In the genomic region with DNA sequence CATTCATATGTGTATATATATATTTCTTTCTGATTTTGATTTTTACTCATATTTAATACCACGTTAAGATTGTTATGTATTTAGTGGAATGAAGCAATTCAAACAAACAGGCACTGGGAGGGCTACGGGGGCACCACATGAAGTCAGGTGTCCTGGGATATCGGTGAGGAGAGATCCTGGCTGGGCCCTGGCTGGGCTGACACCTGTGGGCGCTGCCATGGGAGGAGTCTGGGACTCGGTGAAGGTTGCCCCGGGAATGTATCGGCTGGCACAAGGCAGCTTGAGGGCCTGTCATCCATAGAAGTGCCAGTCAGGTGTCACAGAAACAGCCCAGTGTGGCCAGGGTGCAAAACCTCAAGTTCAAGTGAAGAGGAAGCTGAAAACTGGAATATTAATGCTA, we compare ENCODE assay signal across 24 cellular contexts.
"Had no signal": no experiment of that assay in that cellular context is flagged by ENCODE, and none has a peak within 500 bp of the region (broad histone marks: within the 10 kb centered on the region; RNA-seq: fewer than 3 reads in every experiment).

No MANE protein-coding gene starts in this region.

- DNase-seq: naive thymus-derived CD4-positive, alpha-beta T cell; natural killer cell; occipital lobe; pancreas; psoas muscle; right lobe of liver; sigmoid colon; small intestine; stimulated activated CD4-positive, alpha-beta T cell treated with anti-CD3 and anti-CD28 coated beads, Interleukin-15, amount 100 ng/mL, for 24 hours; stimulated activated CD4-positive, alpha-beta T cell treated with anti-CD3 and anti-CD28 coated beads, Interleukin-2, amount 100 ng/mL, for 24 hours; stimulated activated CD4-positive, alpha-beta T cell treated with anti-CD3 and anti-CD28 coated beads, Interleukin-2, amount 100 ng/mL, for 48 hours; stimulated activated CD4-positive, alpha-beta T cell treated with anti-CD3 and anti-CD28 coated beads, Interleukin-4, amount 100 ng/mL, for 24 hours; stimulated activated naive B cell treated with anti-CD40 and anti-IgM and Interleukin-4, amounts not matched to agents 10 μg/mL and 1 μg/mL and 100 μg/mL, for 72 hours; stimulated activated naive CD4-positive, alpha-beta T cell treated with Interleukin-2 at 50 U/mL for 16 hours; stomach; thyroid gland; trophoblast cell; uterus had no signal

- H3K9me3 ChIP-seq: pancreas, psoas muscle, right lobe of liver, sigmoid colon, stomach, thoracic aorta, thyroid gland, tibial nerve, upper lobe of left lung, uterus had no signal

- H3K27ac ChIP-seq: neural progenitor cell, pancreas, psoas muscle, right lobe of liver, sigmoid colon, stomach, thoracic aorta, thyroid gland, tibial nerve, upper lobe of left lung, uterus had no signal

- H3K36me3 ChIP-seq: neural progenitor cell, pancreas, right lobe of liver, sigmoid colon, stomach, thoracic aorta, thyroid gland, tibial nerve, upper lobe of left lung, uterus had no signal

- H3K9ac ChIP-seq: neural progenitor cell had no signal

- H3K27me3 ChIP-seq: neural progenitor cell, pancreas, right lobe of liver, sigmoid colon, stomach, thyroid gland, tibial nerve, uterus had no signal

- ATAC-seq: naive thymus-derived CD4-positive, alpha-beta T cell; natural killer cell; pancreas; psoas muscle; right cardiac atrium; right lobe of liver; stimulated activated effector memory CD8-positive, alpha-beta T cell treated with anti-CD3 and anti-CD28 coated beads, Interleukin-12 subunit alpha, Interleukin-12 subunit beta, amount 100 ng/mL, for 72 hours; stimulated activated naive B cell treated with anti-CD40 and anti-IgM and Interleukin-4, amounts not matched to agents 10 μg/mL and 1 μg/mL and 100 μg/mL, for 72 hours had no signal

- H3K4me3 ChIP-seq: neural progenitor cell, pancreas, psoas muscle, right lobe of liver, sigmoid colon, stomach, thoracic aorta, thyroid gland, tibial nerve, upper lobe of left lung, uterus had no signal

- H3K4me1 ChIP-seq: neural progenitor cell, pancreas, psoas muscle, right lobe of liver, sigmoid colon, stomach, thyroid gland, tibial nerve, upper lobe of left lung, uterus had no signal

- H2AFZ ChIP-seq: neural progenitor cell had no signal

- H3K4me2 ChIP-seq: neural progenitor cell had no signal
